23 cellular contexts compared by ENCODE assay signal in genomic region chr19:48518207-48518606, GRCh38. TPM values are rescaled to one million over a fixed set of nuclear protein-coding genes. Genes with fewer than 3 reads are reported as not detected.
"Had no signal": no experiment of that assay in that cellular context is flagged by ENCODE, and none has a peak within 500 bp of the region (broad histone marks: within the 10 kb centered on the region; RNA-seq: fewer than 3 reads in every experiment).

No MANE protein-coding gene starts in this region.

- DNase-seq: activated CD4-positive, alpha-beta T cell treated with anti-CD3 and anti-CD28 coated beads for 4 hours; activated CD8-positive, alpha-beta memory T cell treated with anti-CD3 and anti-CD28 coated beads, Interleukin-2, amount 50 U/mL, for 48 hours; activated CD8-positive, alpha-beta T cell treated with anti-CD3 and anti-CD28 coated beads, Interleukin-2, amount 10 ng/mL, durations not matched to agents 7 days and 5 days; activated naive CD8-positive, alpha-beta T cell treated with anti-CD3 and anti-CD28 coated beads, Interleukin-2, amount 50 U/mL, for 24 hours; activated T-cell treated with anti-CD3 and anti-CD28 coated beads, Interleukin-2, amount 50 U/mL, for 1 hour; amniotic stem cell; body of pancreas; NCI-H1092; NCI-H1417 treated with DMSO at 0.1 percent for 48 hours; NCI-H1694; NCI-H2029 treated with DMSO at 0.1 percent for 48 hours; NCI-H510A treated with DMSO at 0.1 percent for 48 hours; RPMI8226; T-helper 1 cell had no signal

- H3K27me3 ChIP-seq: ascending aorta, body of pancreas had no signal

- ATAC-seq: activated CD8-positive, alpha-beta T cell treated with anti-CD3 and anti-CD28 coated beads, Interleukin-2, amount 10 ng/mL, durations not matched to agents 7 days and 5 days; activated naive CD4-positive, alpha-beta T cell treated with anti-CD3 and anti-CD28 coated beads, Interleukin-2, amount 50 U/mL, for 72 hours; activated naive CD8-positive, alpha-beta T cell treated with anti-CD3 and anti-CD28 coated beads, Interleukin-2, amount 50 U/mL, for 24 hours; body of pancreas; Panc1; Right ventricle myocardium inferior had no signal

- H3K4me3 ChIP-seq: ascending aorta, body of pancreas, SK-N-MC had no signal

- H3K9ac ChIP-seq: KMS-11 had no signal

- H3K27ac ChIP-seq: ascending aorta, body of pancreas, KMS-11, SK-N-MC, VCaP had no signal

- H3K4me2 ChIP-seq: KMS-11 had no signal

- H3K36me3 ChIP-seq: ascending aorta had no signal

- H3K9me3 ChIP-seq: ascending aorta, body of pancreas had no signal

RNA-seq across cellular contexts. Expression of gene SULT2B1, which starts 33.8 kb away (rescaled TPM):
- total RNA-seq: activated CD8-positive, alpha-beta T cell treated with anti-CD3 and anti-CD28 coated beads, Interleukin-2, amount 10 ng/mL, durations not matched to agents 7 days and 5 days; activated naive CD4-positive, alpha-beta T cell treated with anti-CD3 and anti-CD28 coated beads, Interleukin-2, amount 50 U/mL, for 72 hours; ascending aorta; MCF 10A; OCI-LY7 had no signal
